8 cellular contexts compared by ENCODE assay signal in the genomic region with DNA sequence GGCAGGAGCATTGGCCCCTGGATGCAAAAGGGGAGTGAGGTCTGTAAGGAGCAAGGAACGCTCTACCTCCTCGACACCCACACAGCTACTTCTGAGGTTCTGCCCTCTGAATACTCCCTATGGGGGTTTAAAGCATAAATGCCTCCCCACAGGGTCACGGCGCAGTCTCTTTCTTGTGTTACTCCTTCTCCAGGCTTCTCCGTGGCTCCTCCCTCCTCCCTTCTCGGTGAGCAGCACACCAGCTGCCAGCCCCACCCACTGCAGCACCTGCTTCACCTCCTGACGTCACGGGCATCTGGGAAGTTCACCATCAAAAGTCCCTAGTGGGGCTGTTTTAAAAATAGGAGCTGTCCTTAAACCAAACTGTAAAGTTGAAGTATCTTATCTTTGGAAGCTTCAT.
DNase-seq lines count a peak whose midpoint lies in the region; ATAC-seq, FAIRE-seq and TF ChIP-seq lines count a peak whose summit lies in the region.

No MANE protein-coding gene starts in this region.

- no peak for TF ChIP-seq POLR2A in GM12878 (IDR thresholded peaks at IDR 0.05; ENCODE audit: low read depth, low read length)
- no peak for TF ChIP-seq POLR2A in esophagus squamous epithelium (IDR thresholded peaks at IDR 0.05)

- H3K79me1 ChIP-seq in trophoblast cell (ENCODE audit: low read length) = no peaks in the 10 kb centered on the region

- WGBS in GM12878 (ENCODE audit: insufficient coverage, insufficient replicate concordance, low lambda C conversion rate, missing lambda C conversion rate) = 19% methylated on average over 8 of the region's 8 CpGs
- WGBS in trophoblast cell (ENCODE audit: extremely low coverage, insufficient coverage, insufficient read length) = no CpG with 5 or more reads among the region's 8 CpGs
- 37 to 38% methylated on average over 7 to 8 of the region's 8 CpGs for WGBS in esophagus squamous epithelium, 2 donors

- peaks cover under 1 to 4% of the 10 kb centered on the region in 2 experiments; a peak in 3 of 4 replicates for H3K27me3 ChIP-seq in GM12878 (replicated peaks in 1 of 2; ENCODE audit: control insufficient read depth in 2 of 2, insufficient read depth in 2 of 2, low read length in 1 of 2)
- H3K27me3 ChIP-seq in trophoblast cell (ENCODE audit: insufficient read depth, low read length) = no peaks in the 10 kb centered on the region
- peaks cover 0 to 13% (median 0%) of the 10 kb centered on the region in 4 donors for H3K27me3 ChIP-seq in esophagus squamous epithelium

- H3K9ac ChIP-seq in GM12878 (ENCODE audit: control insufficient read depth, insufficient read depth, low read length) (no peak overlapping the region), trophoblast cell (ENCODE audit: low read length) (no peak overlapping the region)

- H2BK12ac ChIP-seq in trophoblast cell (ENCODE audit: low read length) = no peak overlapping the region

- CTCF ChIA-PET in GM12878 (lab: Yijun Ruan, JAX) = interaction anchor here (1.6 to 4.1 kb wide), 6 partner anchors 9 to 176 kb away, joined by 4 to 20 read pairs (median 6); no protein-coding TSS in a partner anchor

- no peaks in the 10 kb centered on the region for H3K9me3 ChIP-seq in GM12878 (replicated peaks; ENCODE audit: control insufficient read depth, insufficient read depth, low read length)
- no peaks in the 10 kb centered on the region for H3K9me3 ChIP-seq in trophoblast cell (ENCODE audit: insufficient read depth, low read depth, low read length)
- no peaks in the 10 kb centered on the region for H3K9me3 ChIP-seq in esophagus squamous epithelium

- in situ Hi-C loops in GM13976 (cut with MboI; ENCODE audit: low sequenced_read_pairs, unreplicated experiment) (no loop called here), GM12878 (cut with MboI) (no loop called here)

- SMC1A ChIA-PET in GM12878 (lab: Charles Lee; ENCODE audit: uncharacterized antibody, unreplicated experiment) = interaction anchor here (1.1 kb wide), 1 partner anchor 102 kb away, joined by 3 read pairs; a partner anchor contains a TSS

- H3K4me2 ChIP-seq in GM12878 (ENCODE audit: control insufficient read depth, insufficient read depth) = no peak overlapping the region; the same call in 1 of the 2 replicates
- no peak overlapping the region for H3K4me2 ChIP-seq in trophoblast cell (ENCODE audit: low read length)

- no peak overlapping the region for H3K23ac ChIP-seq in trophoblast cell (ENCODE audit: low read length)

- no TSS peak for BruUV-seq in GM12878 (replicated peaks; lab: Mats Ljungman, UMichigan)

- RAD21 ChIA-PET in GM12878 (lab: Charles Lee; ENCODE audit: unreplicated experiment) = interaction anchor here (1.9 to 2.3 kb wide), 2 partner anchors 11 to 80 kb away, joined by 7 to 8 read pairs; no protein-coding TSS in a partner anchor

- no peaks in the 10 kb centered on the region for H3K79me2 ChIP-seq in GM12878 (ENCODE audit: control insufficient read depth, insufficient read depth, low read length)
- H3K79me2 ChIP-seq in trophoblast cell (ENCODE audit: control insufficient read depth, insufficient read depth, low read length, poor library complexity) = no peaks in the 10 kb centered on the region

- no peak overlapping the region for H4K12ac ChIP-seq in trophoblast cell (ENCODE audit: low read depth, low read length)

- H3K4ac ChIP-seq in trophoblast cell (ENCODE audit: low read depth, low read length) = no peak overlapping the region

- H3K27ac ChIP-seq in GM12878 (ENCODE audit: control insufficient read depth, insufficient read depth) (no peak overlapping the region), trophoblast cell (ENCODE audit: low read depth, low read length) (no peak overlapping the region), esophagus squamous epithelium (no peak overlapping the region)

- no peak for TF ChIP-seq EP300 in GM12878 (IDR thresholded peaks at IDR 0.05; ENCODE audit: borderline replicate concordance in 1 of 2, control insufficient read depth in 1 of 2, low read depth in 2 of 2, low read length in 2 of 2)

- no peak for FAIRE-seq in GM12878 (lab: Jason Lieb, UNC)

- TF ChIP-seq CTCF in GM13976 (IDR thresholded peaks at IDR 0.05; ENCODE audit: borderline replicate concordance, control extremely low read depth, extremely low read depth, insufficient read depth, missing control alignments) (no peak), GM12878 (IDR thresholded peaks at IDR 0.05 in 2 of 3, conservative IDR thresholded peaks at IDR 0.05 in 1 of 3; ENCODE audit: control insufficient read depth in 2 of 3, extremely low read depth in 1 of 3, insufficient read depth in 1 of 3, low read depth in 3 of 3, low read length in 3 of 3) (no peak), esophagus squamous epithelium (IDR thresholded peaks at IDR 0.05) (no peak)

- no peak overlapping the region for H3K18ac ChIP-seq in trophoblast cell (ENCODE audit: low read length)

- H2BK120ac ChIP-seq in trophoblast cell (ENCODE audit: insufficient read depth, low read length, poor library complexity) = no peak overlapping the region

- H3K4me3 ChIP-seq in GM12878 = no peak overlapping the region
- no peak overlapping the region for H3K4me3 ChIP-seq in trophoblast cell (ENCODE audit: low read depth, low read length)
- H3K4me3 ChIP-seq in esophagus squamous epithelium = no peak overlapping the region

- ATAC-seq in GM12878 = peak; percentile 93

- H2AFZ ChIP-seq in GM12878 (ENCODE audit: control insufficient read depth, low read depth, low read length) = no peak overlapping the region
- no peak overlapping the region for H2AFZ ChIP-seq in trophoblast cell (ENCODE audit: insufficient read depth, low read length, poor library complexity)

- H3K4me1 ChIP-seq in GM12878 (ENCODE audit: control insufficient read depth, insufficient read depth, low read length) (no peaks in the 10 kb centered on the region), trophoblast cell (ENCODE audit: control insufficient read depth in 1 of 2, insufficient read depth in 2 of 2, low read length in 2 of 2) (no peaks in the 10 kb centered on the region), esophagus squamous epithelium (peaks cover 0 to 6% (median 6%) of the 10 kb centered on the region in 3 donors)

- H3K36me3 ChIP-seq in GM12878 (ENCODE audit: control insufficient read depth in 2 of 2, insufficient read depth in 2 of 2, low read length in 1 of 2) (no peaks in the 10 kb centered on the region), trophoblast cell (ENCODE audit: control insufficient read depth in 1 of 2, insufficient read depth in 2 of 2, low read length in 2 of 2) (no peaks in the 10 kb centered on the region), esophagus squamous epithelium (no peaks in the 10 kb centered on the region)

- intact Hi-C loops in GM12878 (cut with micrococcal nuclease; ENCODE audit: unreplicated experiment) = no loop called here
- intact Hi-C loops in esophagus squamous epithelium (cut with DNase I) = no loop called here

- no peak overlapping the region for H2BK5ac ChIP-seq in trophoblast cell (ENCODE audit: low read depth, low read length, poor library complexity)

- no peak overlapping the region for H2AK5ac ChIP-seq in trophoblast cell (ENCODE audit: low read length)

- no peak overlapping the region for H4K8ac ChIP-seq in trophoblast cell (ENCODE audit: low read depth, low read length)

- peak; percentile 55 for DNase-seq in GM13976 (ENCODE audit: low spot score)
- peak; percentile 96 for DNase-seq in NCI-H2107 treated with DMSO at 0.1 percent for 48 hours (lab: John Stamatoyannopoulos, UW; ENCODE audit: unreplicated experiment)
- no peak for DNase-seq in GM12878 (ENCODE audit: low read depth, low spot score)
- DNase-seq in trophoblast cell = peak; percentile 55 to 70
- DNase-seq in COLO829 (ENCODE audit: low spot score) = no peak
- no peak for DNase-seq in NOMO-1 treated with DMSO at 0.1 percent for 48 hours (lab: John Stamatoyannopoulos, UW; ENCODE audit: unreplicated experiment)
- no peak for DNase-seq in D341Med (ENCODE audit: low spot score)
- no peak for DNase-seq in esophagus squamous epithelium (lab: John Stamatoyannopoulos, UW)

- no peak overlapping the region for H3K14ac ChIP-seq in trophoblast cell (ENCODE audit: low read length)

- H4K91ac ChIP-seq in trophoblast cell (ENCODE audit: low read depth, low read length) = no peak overlapping the region

- no peak for TF ChIP-seq RAD21 in GM12878 (IDR thresholded peaks at IDR 0.05; ENCODE audit: insufficient read depth, low read depth, low read length)

- H4K20me1 ChIP-seq in GM12878 (ENCODE audit: control insufficient read depth, insufficient read depth) = no peaks in the 10 kb centered on the region

- POLR2A ChIA-PET in GM12878 (lab: Charles Lee) = no interaction called here

TF ChIP-seq in GM12878, 131 proteins besides CTCF, POLR2A, EP300 and RAD21:
- TF ChIP-seq TCF12 (IDR thresholded peaks at IDR 0.05; ENCODE audit: low read depth, low read length) (peak; percentile 71; the same call in 1 of the 2 replicates), BHLHE40 (IDR thresholded peaks at IDR 0.05; ENCODE audit: borderline replicate concordance in 1 of 2, low read depth in 2 of 2, low read length in 1 of 2) (0 out of 4 replicates have a peak, but pooled peaks of 1 of the 2 experiments have one; percentile 11), KAT2A (conservative IDR thresholded peaks at IDR 0.05; ENCODE audit: control insufficient read depth, low read depth, low read length) (no peak), POLR2AphosphoS2 (IDR thresholded peaks at IDR 0.05; ENCODE audit: low read depth, low read length) (no peak), LARP7 (IDR thresholded peaks at IDR 0.05) (0 out of 2 replicates have a peak, but pooled peaks have one; percentile 28)
- TF ChIP-seq, protein P1, sequence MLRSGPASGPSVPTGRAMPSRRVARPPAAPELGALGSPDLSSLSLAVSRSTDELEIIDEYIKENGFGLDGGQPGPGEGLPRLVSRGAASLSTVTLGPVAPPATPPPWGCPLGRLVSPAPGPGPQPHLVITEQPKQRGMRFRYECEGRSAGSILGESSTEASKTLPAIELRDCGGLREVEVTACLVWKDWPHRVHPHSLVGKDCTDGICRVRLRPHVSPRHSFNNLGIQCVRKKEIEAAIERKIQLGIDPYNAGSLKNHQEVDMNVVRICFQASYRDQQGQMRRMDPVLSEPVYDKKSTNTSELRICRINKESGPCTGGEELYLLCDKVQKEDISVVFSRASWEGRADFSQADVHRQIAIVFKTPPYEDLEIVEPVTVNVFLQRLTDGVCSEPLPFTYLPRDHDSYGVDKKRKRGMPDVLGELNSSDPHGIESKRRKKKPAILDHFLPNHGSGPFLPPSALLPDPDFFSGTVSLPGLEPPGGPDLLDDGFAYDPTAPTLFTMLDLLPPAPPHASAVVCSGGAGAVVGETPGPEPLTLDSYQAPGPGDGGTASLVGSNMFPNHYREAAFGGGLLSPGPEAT (IDR thresholded peaks at IDR 0.05; ENCODE audit: low read depth) = peak; percentile 46; the same call in 1 of the 2 replicates

Comparison
In these comparisons a context has a peak if more than half of its experiments do, and no peak if none do; other contexts are left out.
1. DNase-seq: peak in GM13976 (single experiment), NCI-H2107 treated with DMSO at 0.1 percent for 48 hours (single experiment) and trophoblast cell (2 of 2); none in GM12878 (single experiment), COLO829 (single experiment), NOMO-1 treated with DMSO at 0.1 percent for 48 hours (single experiment), D341Med (single experiment) and esophagus squamous epithelium (single experiment).